ENCODE assay signal across 8 cellular contexts in the genomic region with DNA sequence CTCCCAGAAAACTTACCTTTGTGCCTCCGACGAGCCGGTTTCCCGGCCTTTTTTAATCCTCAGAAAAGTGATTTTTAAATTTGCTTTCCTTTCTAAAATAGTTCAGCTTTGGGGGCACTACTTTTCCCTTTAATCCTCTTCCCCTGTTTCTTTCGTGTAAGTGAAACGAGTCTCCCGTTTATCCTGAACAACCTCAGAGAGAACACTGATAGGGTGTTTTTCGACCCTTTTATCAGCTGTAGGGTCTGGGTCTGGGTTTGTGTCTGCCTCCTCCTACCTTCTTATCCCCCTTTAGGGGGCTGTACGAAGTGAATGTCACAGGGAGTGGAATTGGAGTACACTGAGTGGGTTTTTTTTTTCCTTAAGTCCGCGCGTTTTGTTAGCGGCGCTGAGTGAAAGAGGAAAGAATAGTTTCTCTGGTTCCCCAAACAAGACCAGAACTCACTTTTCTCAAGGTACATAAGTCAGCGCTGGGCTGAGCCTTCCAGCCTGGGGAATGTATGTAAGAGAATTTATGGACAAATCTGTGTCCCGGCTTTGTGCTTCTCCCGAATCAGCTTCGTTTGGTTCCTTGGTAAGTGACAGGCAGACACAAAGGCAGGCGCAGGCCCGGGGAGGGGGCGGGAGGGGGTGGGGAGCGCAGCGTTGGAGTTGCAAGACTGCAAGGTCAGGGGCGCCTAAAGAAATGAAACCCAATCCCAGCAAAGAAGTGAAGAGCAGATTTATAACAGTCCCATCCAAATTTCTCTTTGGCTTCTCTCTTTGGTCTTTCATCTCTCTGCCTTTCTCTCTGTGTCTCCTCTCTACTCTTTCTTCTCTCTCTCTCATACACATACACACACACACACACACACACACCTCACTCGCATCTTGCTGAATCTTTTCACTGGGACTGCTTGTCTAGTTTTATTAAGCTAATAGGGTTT. TPM values are rescaled to one million over a fixed set of nuclear protein-coding genes. Genes with fewer than 3 reads are reported as not detected.
DNase-seq lines count a peak whose midpoint lies in the region; ATAC-seq and TF ChIP-seq lines count a peak whose summit lies in the region.

No MANE protein-coding gene starts in this region.

- TF ChIP-seq CTCF in CD8-positive, alpha-beta T cell (IDR thresholded peaks at IDR 0.05) = no peak
- no peak for TF ChIP-seq CTCF in HFFc6 (IDR thresholded peaks at IDR 0.05)
- no peak for TF ChIP-seq CTCF in SK-N-SH (IDR thresholded peaks at IDR 0.05)
- TF ChIP-seq CTCF in brain microvascular endothelial cell (IDR thresholded peaks at IDR 0.05; ENCODE audit: low read depth, low read length, missing control alignments) = no peak
- TF ChIP-seq CTCF in gastrocnemius medialis (IDR thresholded peaks at IDR 0.05 in 4 of 5, conservative IDR thresholded peaks at IDR 0.05 in 1 of 5) = no peak

- peaks cover 57% of the 10 kb centered on the region for H3K79me2 ChIP-seq in SK-N-SH (ENCODE audit: insufficient read depth)

- peaks cover 43% of the 10 kb centered on the region for H3K4me1 Mint-ChIP-seq in CD8-positive, alpha-beta T cell (ENCODE audit: low read depth)
- H3K4me1 Mint-ChIP-seq in HFFc6 (ENCODE audit: low read depth) = peaks cover 40% of the 10 kb centered on the region

- in situ Hi-C loops in brain microvascular endothelial cell (cut with HindIII; ENCODE audit: low pct_ligation_motif_present, low sequenced_read_pairs) (no loop called here), gastrocnemius medialis (cut with MboI; ENCODE audit: low sequenced_read_pairs in 4 of 4) (loop anchor here in 3 of 4 donors (5.0 to 25.0 kb wide), 2 partner anchors 325 to 565 kb away; a partner anchor contains a TSS)

- CTCF ChIA-PET in CD8-positive, alpha-beta T cell (lab: Charles Lee) = interaction anchor here (1.2 kb wide), 1 partner anchor 326 kb away, joined by 7 read pairs; a partner anchor contains a TSS
- CTCF ChIA-PET in SK-N-SH (lab: Yijun Ruan, JAX) = interaction anchor here (1.1 to 2.0 kb wide), 3 partner anchors 13 to 326 kb away, joined by 3 to 9 read pairs (median 4); a partner anchor contains a TSS

- no peaks in the 10 kb centered on the region for H3K9me3 ChIP-seq in CD8-positive, alpha-beta T cell (ENCODE audit: low read length)
- H3K9me3 ChIP-seq in SK-N-SH = no peaks in the 10 kb centered on the region
- no peaks in the 10 kb centered on the region for H3K9me3 ChIP-seq in iPS-18a (ENCODE audit: control insufficient read depth, low read depth, low read length)
- no peaks in the 10 kb centered on the region for H3K9me3 ChIP-seq in gastrocnemius medialis

- H3K9me3 Mint-ChIP-seq in CD8-positive, alpha-beta T cell = no peaks in the 10 kb centered on the region
- no peaks in the 10 kb centered on the region for H3K9me3 Mint-ChIP-seq in HFFc6

- no peak for TF ChIP-seq EP300 in SK-N-SH (IDR thresholded peaks at IDR 0.05; ENCODE audit: borderline replicate concordance in 1 of 2, low read depth in 1 of 2, low read length in 1 of 2)

- DNase-seq in CD8-positive, alpha-beta T cell = peak in 3 of 7 experiments; percentile 11 to 53 (median 16)
- peak; percentile 43 for DNase-seq in HFFc6
- DNase-seq in SK-N-SH = peak; percentile 62
- DNase-seq in brain microvascular endothelial cell = no peak
- peak in 1 of 2 donors; percentile 8 for DNase-seq in gastrocnemius medialis

- POLR2A ChIA-PET in CD8-positive, alpha-beta T cell (lab: Charles Lee) = interaction anchor here (0.6 to 1.8 kb wide), 3 partner anchors 15 to 326 kb away, joined by 3 to 17 read pairs (median 4); a partner anchor contains a TSS
- POLR2A ChIA-PET in SK-N-SH (lab: Yijun Ruan, JAX) = interaction anchor here (0.6 to 1.8 kb wide), 2 partner anchors 73 to 326 kb away, joined by 5 to 16 read pairs; a partner anchor contains a TSS

- no peak for ATAC-seq in CD8-positive, alpha-beta T cell
- ATAC-seq in gastrocnemius medialis = peak; percentile 23 to 31
- no peak for ATAC-seq in HG03045 (IDR thresholded peaks at IDR 0.05; ENCODE audit: unreplicated experiment)
- ATAC-seq in GM19324 (IDR thresholded peaks at IDR 0.05; ENCODE audit: low FRiP score, unreplicated experiment) = no peak

- intact Hi-C loops in CD8-positive, alpha-beta T cell (cut with DNase I, micrococcal nuclease) = loop anchor here (2.0 to 5.0 kb wide), 6 partner anchors 15 to 1170 kb away; a partner anchor contains a TSS
- intact Hi-C loops in gastrocnemius medialis (cut with DNase I; ENCODE audit: low total_unique reads) = loop anchor here (2.0 to 5.0 kb wide), 3 partner anchors 40 to 561 kb away; a partner anchor contains a TSS

- peak overlapping the region; percentile 98 for H3K4me3 Mint-ChIP-seq in CD8-positive, alpha-beta T cell
- H3K4me3 Mint-ChIP-seq in HFFc6 = peak overlapping the region; percentile 99

- peak overlapping the region; percentile 89 for H3K4me2 ChIP-seq in SK-N-SH

- TF ChIP-seq POLR2A in gastrocnemius medialis (IDR thresholded peaks at IDR 0.05) = no peak

- peaks cover 9% of the 10 kb centered on the region for H3F3A ChIP-seq in SK-N-SH (replicated peaks; ENCODE audit: insufficient read depth)

- H3K27me3 Mint-ChIP-seq in CD8-positive, alpha-beta T cell (ENCODE audit: low read depth) = no peaks in the 10 kb centered on the region
- no peaks in the 10 kb centered on the region; the same call in 1 of the 2 replicates for H3K27me3 Mint-ChIP-seq in HFFc6 (ENCODE audit: insufficient read depth)

- H3K36me3 Mint-ChIP-seq in CD8-positive, alpha-beta T cell = peaks cover 18% of the 10 kb centered on the region
- peaks cover 8% of the 10 kb centered on the region for H3K36me3 Mint-ChIP-seq in HFFc6 (ENCODE audit: low read depth)

- no peaks in the 10 kb centered on the region for H3K27me3 ChIP-seq in CD8-positive, alpha-beta T cell (ENCODE audit: insufficient read depth, low read length)
- H3K27me3 ChIP-seq in SK-N-SH (ENCODE audit: insufficient read depth) = no peaks in the 10 kb centered on the region
- no peaks in the 10 kb centered on the region for H3K27me3 ChIP-seq in brain microvascular endothelial cell (replicated peaks)
- H3K27me3 ChIP-seq in iPS-18a (ENCODE audit: control insufficient read depth, insufficient read depth, low read length) = peaks cover 86% of the 10 kb centered on the region
- H3K27me3 ChIP-seq in gastrocnemius medialis = no peaks in the 10 kb centered on the region

- peaks cover 28% of the 10 kb centered on the region for H4K20me1 ChIP-seq in SK-N-SH (ENCODE audit: insufficient read depth)

- peak overlapping the region; percentile 98 for H3K27ac ChIP-seq in CD8-positive, alpha-beta T cell (ENCODE audit: low read depth, low read length)
- peak overlapping the region; percentile 91 to 97 for H3K27ac ChIP-seq in SK-N-SH (ENCODE audit: low read depth in 2 of 2, low read length in 1 of 2)
- peak overlapping the region; percentile 68 for H3K27ac ChIP-seq in brain microvascular endothelial cell
- H3K27ac ChIP-seq in iPS-18a (ENCODE audit: low read length) = no peak overlapping the region
- peak overlapping the region; percentile 86 to 91 (median 88) for H3K27ac ChIP-seq in gastrocnemius medialis

- H3K9ac ChIP-seq in SK-N-SH = peak overlapping the region; percentile 98
- H3K9ac ChIP-seq in iPS-18a (ENCODE audit: low read length) = peak overlapping the region; percentile 83

- no peaks in the 10 kb centered on the region for H3K36me3 ChIP-seq in CD8-positive, alpha-beta T cell (ENCODE audit: insufficient read depth, low read length)
- H3K36me3 ChIP-seq in SK-N-SH (replicated peaks in 1 of 2; ENCODE audit: control insufficient read depth in 1 of 2, insufficient read depth in 2 of 2, low read length in 1 of 2) (no peaks in the 10 kb centered on the region), brain microvascular endothelial cell (replicated peaks) (no peaks in the 10 kb centered on the region), iPS-18a (ENCODE audit: control insufficient read depth, low read depth, low read length) (no peaks in the 10 kb centered on the region), gastrocnemius medialis (no peaks in the 10 kb centered on the region)

- no peak for TF ChIP-seq RAD21 in SK-N-SH (IDR thresholded peaks at IDR 0.05; ENCODE audit: low read length)

- H3K9me2 ChIP-seq in SK-N-SH = no peaks in the 10 kb centered on the region

- peak overlapping the region; percentile 99 for H3K27ac Mint-ChIP-seq in CD8-positive, alpha-beta T cell
- H3K27ac Mint-ChIP-seq in HFFc6 = peak overlapping the region; percentile 98

- peak overlapping the region; percentile 88 for H2AFZ ChIP-seq in SK-N-SH (ENCODE audit: low read depth)

- peak overlapping the region; percentile 100 for H3K4me3 ChIP-seq in CD8-positive, alpha-beta T cell (ENCODE audit: low read depth, low read length)
- H3K4me3 ChIP-seq in SK-N-SH (ENCODE audit: low read depth in 2 of 2, low read length in 1 of 2) (peak overlapping the region; percentile 94 to 95), brain microvascular endothelial cell (ENCODE audit: low read depth, low read length) (peak overlapping the region; percentile 70), iPS-18a (ENCODE audit: low read length) (peak overlapping the region; percentile 91), gastrocnemius medialis (peak overlapping the region; percentile 76 to 93 (median 84))

- 1% methylated on average over 25 of the region's 25 CpGs for WGBS in SK-N-SH (ENCODE audit: low lambda C conversion rate)

- peaks cover 15% of the 10 kb centered on the region for H3K4me1 ChIP-seq in CD8-positive, alpha-beta T cell (ENCODE audit: insufficient read depth, low read length)
- H3K4me1 ChIP-seq in SK-N-SH (ENCODE audit: control insufficient read depth in 1 of 2, insufficient read depth in 2 of 2, low read depth in 1 of 2, low read length in 1 of 2) (peaks cover 0 to 5% of the 10 kb centered on the region in 2 experiments; a peak in 2 of 4 replicates), iPS-18a (ENCODE audit: control insufficient read depth, low read depth, low read length) (peaks cover 4% of the 10 kb centered on the region), gastrocnemius medialis (peaks cover 34 to 37% of the 10 kb centered on the region in 2 donors)

TF ChIP-seq in SK-N-SH, 30 proteins besides CTCF, POLR2A, EP300 and RAD21 (continues in another document):
- TF ChIP-seq, protein P1, sequence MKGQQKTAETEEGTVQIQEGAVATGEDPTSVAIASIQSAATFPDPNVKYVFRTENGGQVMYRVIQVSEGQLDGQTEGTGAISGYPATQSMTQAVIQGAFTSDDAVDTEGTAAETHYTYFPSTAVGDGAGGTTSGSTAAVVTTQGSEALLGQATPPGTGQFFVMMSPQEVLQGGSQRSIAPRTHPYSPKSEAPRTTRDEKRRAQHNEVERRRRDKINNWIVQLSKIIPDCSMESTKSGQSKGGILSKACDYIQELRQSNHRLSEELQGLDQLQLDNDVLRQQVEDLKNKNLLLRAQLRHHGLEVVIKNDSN (IDR thresholded peaks at IDR 0.05; ENCODE audit: borderline replicate concordance, low read depth) = no peak

RNA-seq across cellular contexts. Expression of a gene that starts 0.8 kb away (rescaled TPM):
- total RNA-seq in CD8-positive, alpha-beta T cell = 10 to 100 TPM; 49.8 to 53.9 TPM
- total RNA-seq in HFFc6 (2021; fragmentation: NEBNext Ultra II Directional; extraction: Animal tissue kit (Norgen Biotek cat#: 25700)) = 10 to 100 TPM in 3 of 6 experiments, 1 to 10 TPM in 3; 7.8 to 11.2 (median 9.9) TPM
- 3.5 and 5.1 TPM in 2 replicates for polyA plus RNA-seq in SK-N-SH (2012; rRNA removed)
- 3.4 and 3.5 TPM in 2 replicates for polyA plus RNA-seq in SK-N-SH (2012; cell fraction: cytosol; rRNA removed)
- 6.2 and 12.3 TPM in 2 replicates for polyA plus RNA-seq in SK-N-SH (2012; cell fraction: nucleus; rRNA removed)
- 10 to 100 TPM; 12.9 to 18.0 (median 16.4) TPM for total RNA-seq in gastrocnemius medialis

Comparison
In these comparisons a context has a peak if more than half of its experiments do, and no peak if none do; other contexts are left out.
1. ATAC-seq: peak in gastrocnemius medialis (2 of 2); none in CD8-positive, alpha-beta T cell (single experiment), HG03045 (single experiment) and GM19324 (single experiment).
2. Peak in every context shown above with its lines, with median percentiles within 50 percentile points of each other: H3K4me3 ChIP-seq.